In genomic region chr2:95390272-95390880, GRCh38 we compare ENCODE assay signal across 19 cellular contexts.
DNase-seq lines count a peak whose midpoint lies in the region; ATAC-seq and TF ChIP-seq lines count a peak whose summit lies in the region.
"Had no signal": no experiment of that assay in that cellular context is flagged by ENCODE, and none has a peak within 500 bp of the region (broad histone marks: within the 10 kb centered on the region; RNA-seq: fewer than 3 reads in every experiment).

No MANE protein-coding gene starts in this region.

- H3K27ac ChIP-seq in mucosa of rectum (ENCODE audit: low read depth in 2 of 2, low read length in 2 of 2): peak overlapping the region; percentile 64 to 85
- no peak overlapping the region for H3K27ac ChIP-seq in WERI-Rb-1
- H3K27ac ChIP-seq: KMS-11 had no signal

- no peak for TF ChIP-seq CTCF in WERI-Rb-1 (IDR thresholded peaks at IDR 0.05; ENCODE audit: low read depth, low read length)

- H3K27me3 ChIP-seq in mucosa of rectum (ENCODE audit: control insufficient read depth in 2 of 2, insufficient read depth in 2 of 2, low read length in 2 of 2) (no peaks in the 10 kb centered on the region), WERI-Rb-1 (ENCODE audit: insufficient read depth, low read depth, severe bottlenecking) (no peaks in the 10 kb centered on the region)
- H3K27me3 ChIP-seq: BE2C had no signal

- H3K9ac ChIP-seq in mucosa of rectum (ENCODE audit: low read depth in 1 of 2, low read length in 2 of 2): peak overlapping the region; percentile 6 to 39
- H3K9ac ChIP-seq: KMS-11 had no signal

- ATAC-seq in activated CD4-positive, CD25-positive, alpha-beta regulatory T cell treated with anti-CD3 and anti-CD28 coated beads, Interleukin-2, amount 50 U/mL, for 24 hours: no peak
- no peak for ATAC-seq in GM19452 (IDR thresholded peaks at IDR 0.05; ENCODE audit: unreplicated experiment)
- ATAC-seq: Right ventricle myocardium inferior had no signal

- H3K9me3 ChIP-seq in mucosa of rectum (ENCODE audit: control insufficient read depth in 2 of 2, low read length in 2 of 2): no peaks in the 10 kb centered on the region
- H3K9me3 ChIP-seq in WERI-Rb-1 (ENCODE audit: severe bottlenecking): no peaks in the 10 kb centered on the region
- H3K9me3 ChIP-seq: BE2C had no signal

- H3K36me3 ChIP-seq in mucosa of rectum (ENCODE audit: control insufficient read depth in 2 of 2, insufficient read depth in 2 of 2, low read length in 2 of 2) (no peaks in the 10 kb centered on the region), WERI-Rb-1 (no peaks in the 10 kb centered on the region)
- H3K36me3 ChIP-seq: BE2C had no signal

- DNase-seq in activated CD4-positive, CD25-positive, alpha-beta regulatory T cell treated with anti-CD3 and anti-CD28 coated beads, Interleukin-2, amount 50 U/mL, for 72 hours: peak; percentile 14
- DNase-seq in islet precursor cell (peak; percentile 41), retina (no peak), SIG-M5 treated with dmso at 0.1 percent for 504 hours (lab: John Stamatoyannopoulos, UW; ENCODE audit: unreplicated experiment) (no peak), WERI-Rb-1 (no peak)
- DNase-seq: 8988T; BE2C; CD4-positive, alpha-beta T cell; DMS79 treated with DMSO at 0.1 percent for 48 hours; GOT3; NCI-H1092 treated with DMSO at 0.1 percent for 48 hours; NCI-H2081 treated with DMSO at 0.1 percent for 48 hours; NCI-H510A treated with DMSO at 0.1 percent for 48 hours; NCI-H82 had no signal

- peak overlapping the region in 1 of 2 donors; percentile 14 for H3K4me3 ChIP-seq in mucosa of rectum (ENCODE audit: low read length in 2 of 2)
- no peak overlapping the region for H3K4me3 ChIP-seq in WERI-Rb-1 (ENCODE audit: low read depth, low read length)

- peaks cover 6 to 17% of the 10 kb centered on the region in 2 donors for H3K4me1 ChIP-seq in mucosa of rectum (ENCODE audit: control insufficient read depth in 2 of 2, insufficient read depth in 2 of 2, low read length in 2 of 2)
- H3K4me1 ChIP-seq: BE2C had no signal

Comparison
In these comparisons a context has a peak if more than half of its experiments do, and no peak if none do; other contexts are left out.
1. DNase-seq: peak in activated CD4-positive, CD25-positive, alpha-beta regulatory T cell treated with anti-CD3 and anti-CD28 coated beads, Interleukin-2, amount 50 U/mL, for 72 hours (single experiment) and islet precursor cell (single experiment); none in retina (single experiment), SIG-M5 treated with dmso at 0.1 percent for 504 hours (single experiment) and WERI-Rb-1 (single experiment).